ENCODE assay signal across 27 cellular contexts in the genomic region with DNA sequence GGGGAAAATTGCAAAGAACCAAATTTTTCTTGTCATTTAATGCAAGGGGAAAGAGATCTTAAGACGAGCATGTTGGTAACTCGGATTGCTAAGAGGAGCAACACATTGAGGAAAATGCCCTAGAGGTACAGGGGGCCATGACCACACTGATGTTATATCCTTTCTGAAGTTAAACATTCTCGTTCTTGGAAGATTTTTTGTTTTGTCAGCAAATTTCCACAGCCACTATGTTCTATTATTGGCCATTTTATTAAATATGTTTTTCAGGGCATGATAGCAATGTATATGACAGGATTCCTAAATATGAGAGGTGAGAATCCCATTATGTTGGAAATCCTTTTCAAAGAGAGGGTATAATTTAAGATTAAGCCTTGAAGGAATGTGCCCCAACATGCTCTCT.
DNase-seq lines count a peak whose midpoint lies in the region; ATAC-seq, FAIRE-seq and TF ChIP-seq lines count a peak whose summit lies in the region.
"Had no signal": no experiment of that assay in that cellular context is flagged by ENCODE, and none has a peak within 500 bp of the region (broad histone marks: within the 10 kb centered on the region; RNA-seq: fewer than 3 reads in every experiment).

No MANE protein-coding gene starts in this region.

- TF ChIP-seq EP300 in HepG2 (IDR thresholded peaks at IDR 0.05; ENCODE audit: low read depth in 2 of 2, low read length in 2 of 2): no peak
- no peak for TF ChIP-seq EP300 in HepG2 (CRISPR knock-in tag; IDR thresholded peaks at IDR 0.05; ENCODE audit: borderline replicate concordance)
- TF ChIP-seq EP300 in K562 (IDR thresholded peaks at IDR 0.05; ENCODE audit: low read length): no peak

- 0 out of 2 replicates have a peak, but pooled peaks cover 2% of the 10 kb centered on the region for H3K9me1 ChIP-seq in IMR-90 (ENCODE audit: insufficient read depth, low read length)
- H3K9me1 ChIP-seq in K562 (ENCODE audit: control insufficient read depth, insufficient read depth, low read length): no peaks in the 10 kb centered on the region

- no peaks in the 10 kb centered on the region for H3K79me1 ChIP-seq in IMR-90 (ENCODE audit: low read depth in 1 of 2, low read length in 2 of 2)

- no peaks in the 10 kb centered on the region for H3K36me3 ChIP-seq in HepG2 (replicated peaks in 1 of 2; ENCODE audit: control insufficient read depth in 1 of 2, insufficient read depth in 2 of 2, low read length in 2 of 2)
- no peaks in the 10 kb centered on the region for H3K36me3 ChIP-seq in right lobe of liver
- H3K36me3 ChIP-seq in IMR-90 (ENCODE audit: control insufficient read depth, insufficient read depth, low read length): no peaks in the 10 kb centered on the region
- H3K36me3 ChIP-seq in K562 (ENCODE audit: control insufficient read depth, insufficient read depth, low read length): no peaks in the 10 kb centered on the region
- H3K36me3 ChIP-seq in smooth muscle cell (ENCODE audit: low read depth): no peaks in the 10 kb centered on the region
- H3K36me3 ChIP-seq: BLaER1 treated with 17β-estradiol and CSF1 and Interleukin-3, amounts not matched to agents 10 nM and 100 nM had no signal

- no peaks in the 10 kb centered on the region for H3F3A ChIP-seq in smooth muscle cell (ENCODE audit: low read depth)

- H3K9me3 ChIP-seq in HepG2 (ENCODE audit: low read length): no peaks in the 10 kb centered on the region
- no peaks in the 10 kb centered on the region for H3K9me3 ChIP-seq in right lobe of liver
- no peaks in the 10 kb centered on the region for H3K9me3 ChIP-seq in IMR-90 (ENCODE audit: control insufficient read depth, insufficient read depth, low read length)
- H3K9me3 ChIP-seq in K562 (replicated peaks; ENCODE audit: control insufficient read depth, insufficient read depth, low read depth, low read length): no peaks in the 10 kb centered on the region
- no peaks in the 10 kb centered on the region for H3K9me3 ChIP-seq in smooth muscle cell (replicated peaks; ENCODE audit: low read depth)
- H3K9me3 ChIP-seq in CD4-positive, alpha-beta T cell (ENCODE audit: control insufficient read depth, low read length): no peaks in the 10 kb centered on the region
- H3K9me3 ChIP-seq: BLaER1 treated with 17β-estradiol and CSF1 and Interleukin-3, amounts not matched to agents 10 nM and 100 nM had no signal

- no peak overlapping the region for H4K91ac ChIP-seq in IMR-90 (ENCODE audit: insufficient read depth, low read depth, low read length)

- H3K27me3 ChIP-seq in HepG2 (ENCODE audit: control insufficient read depth in 1 of 2, insufficient read depth in 2 of 2, low read length in 2 of 2) (peaks cover 0 to 5% of the 10 kb centered on the region in 2 experiments; a peak in 1 of 5 replicates), right lobe of liver (no peaks in the 10 kb centered on the region), IMR-90 (ENCODE audit: control insufficient read depth, insufficient read depth, low read length) (no peaks in the 10 kb centered on the region), K562 (ENCODE audit: control insufficient read depth in 2 of 2, insufficient read depth in 2 of 2, low read length in 2 of 2) (no peaks in the 10 kb centered on the region), smooth muscle cell (ENCODE audit: low read depth) (no peaks in the 10 kb centered on the region)
- no peaks in the 10 kb centered on the region for H3K27me3 ChIP-seq in CD4-positive, alpha-beta T cell (ENCODE audit: control insufficient read depth, insufficient read depth, low read length)
- H3K27me3 ChIP-seq: BLaER1 treated with 17β-estradiol and CSF1 and Interleukin-3, amounts not matched to agents 10 nM and 100 nM had no signal

- WGBS in HepG2 (ENCODE audit: low lambda C conversion rate): 1% methylated on average over 3 of the region's 3 CpGs
- 61% methylated on average over 3 of the region's 3 CpGs for WGBS in right lobe of liver (ENCODE audit: insufficient coverage, low coverage, low lambda C conversion rate, missing lambda C conversion rate)
- 80% methylated on average over 1 of the region's 3 CpGs; no CpG with 5 or more reads in 1 of the 2 experiments for WGBS in IMR-90 (ENCODE audit: extremely low coverage in 2 of 2, insufficient read length in 1 of 2), 2 experiments
- 0% methylated on average over 3 of the region's 3 CpGs for WGBS in K562 (ENCODE audit: insufficient coverage, low coverage, missing lambda C conversion rate)
- 65% methylated on average over 3 of the region's 3 CpGs for WGBS in smooth muscle cell (ENCODE audit: low lambda C conversion rate)

- no peak overlapping the region for H4K5ac ChIP-seq in IMR-90 (ENCODE audit: low read depth, low read length)

- H3K4me1 Mint-ChIP-seq in CD4-positive, alpha-beta T cell (ENCODE audit: low read depth): no peaks in the 10 kb centered on the region
- H3K4me1 Mint-ChIP-seq: CD4-positive, alpha-beta memory T cell; CD8-positive, alpha-beta memory T cell had no signal

- H2BK15ac ChIP-seq in IMR-90 (ENCODE audit: low read depth, low read length): no peak overlapping the region

- H3K27ac ChIP-seq in HepG2 (ENCODE audit: extremely low read length, insufficient read depth, low read length) (no peak overlapping the region), right lobe of liver (no peak overlapping the region), IMR-90 (ENCODE audit: insufficient read depth, low read length) (no peak overlapping the region), K562 (ENCODE audit: extremely low read depth, low read depth, low read length) (no peak overlapping the region), smooth muscle cell (ENCODE audit: low read depth) (no peak overlapping the region)
- H3K27ac ChIP-seq in CD4-positive, alpha-beta T cell (ENCODE audit: low read depth, low read length): no peak overlapping the region
- H3K27ac ChIP-seq: BLaER1 treated with 17β-estradiol and CSF1 and Interleukin-3, amounts not matched to agents 10 nM and 100 nM; C4-2B had no signal

- H2BK120ac ChIP-seq in IMR-90 (ENCODE audit: low read depth, low read length): no peak overlapping the region

- POLR2A ChIA-PET in HepG2 (lab: Yijun Ruan, JAX): no interaction called here
- POLR2A ChIA-PET in IMR-90 (lab: Charles Lee; ENCODE audit: unreplicated experiment): no interaction called here
- POLR2A ChIA-PET in K562 (lab: Yijun Ruan, JAX): no interaction called here
- POLR2A ChIA-PET in CD4-positive, alpha-beta T cell (lab: Charles Lee): no interaction called here

- no peak overlapping the region for H2AK9ac ChIP-seq in IMR-90 (replicated peaks; ENCODE audit: low read depth, low read length, poor library complexity)

- TF ChIP-seq CTCF in HepG2 (CRISPR knock-in tag; IDR thresholded peaks at IDR 0.05) (no peak), right lobe of liver (IDR thresholded peaks at IDR 0.05) (no peak), IMR-90 (conservative IDR thresholded peaks at IDR 0.05; ENCODE audit: low read depth, low read length) (no peak), K562 (IDR thresholded peaks at IDR 0.05 in 2 of 3, conservative IDR thresholded peaks at IDR 0.05 in 1 of 3; ENCODE audit: insufficient read depth in 2 of 3, low read depth in 1 of 3, low read length in 3 of 3) (no peak), smooth muscle cell (IDR thresholded peaks at IDR 0.05; ENCODE audit: borderline replicate concordance, insufficient read depth, poor library complexity, severe bottlenecking) (no peak)
- no peak for TF ChIP-seq CTCF in CD4-positive, alpha-beta T cell (IDR thresholded peaks at IDR 0.05)

- H2BK5ac ChIP-seq in IMR-90 (ENCODE audit: low read depth, low read length, poor library complexity, severe bottlenecking): no peak overlapping the region

- H3K4me3 ChIP-seq in HepG2 (replicated peaks in 1 of 3; ENCODE audit: insufficient read depth in 1 of 3, low read depth in 2 of 3, low read length in 3 of 3) (no peak overlapping the region), right lobe of liver (no peak overlapping the region), IMR-90 (ENCODE audit: insufficient read depth, low read depth, low read length) (no peak overlapping the region), K562 (no peak overlapping the region), smooth muscle cell (no peak overlapping the region)
- H3K4me3 ChIP-seq: BLaER1 treated with 17β-estradiol and CSF1 and Interleukin-3, amounts not matched to agents 10 nM and 100 nM; GM12878 had no signal

- no peak for ATAC-seq in HepG2
- ATAC-seq in right lobe of liver: no peak
- no peak for ATAC-seq in IMR-90 (ENCODE audit: low read depth)
- no peak for ATAC-seq in K562
- no peak for ATAC-seq in HG02610 (IDR thresholded peaks at IDR 0.05; ENCODE audit: unreplicated experiment)
- no peak for ATAC-seq in HG03439 (IDR thresholded peaks at IDR 0.05; ENCODE audit: unreplicated experiment)
- ATAC-seq in CD4-positive, alpha-beta T cell (ENCODE audit: poor library complexity): no peak
- ATAC-seq: GM12878 had no signal

- H4K8ac ChIP-seq in IMR-90 (ENCODE audit: low read depth in 2 of 2, low read length in 2 of 2): no peak overlapping the region

- in situ Hi-C loops in HepG2 (cut with HindIII; ENCODE audit: extremely low pct_ligation_motif_present, low pct_unique_long_range_greater_than_20kb): no loop called here
- in situ Hi-C loops in IMR-90 (cut with MboI; ENCODE audit: low sequenced_read_pairs): loop anchor here (25.0 kb wide), 1 partner anchor 920 kb away; no protein-coding TSS in a partner anchor
- in situ Hi-C loops in K562 (cut with MboI): no loop called here

- H3K4me1 ChIP-seq in HepG2 (ENCODE audit: insufficient read depth, low read length) (no peaks in the 10 kb centered on the region), right lobe of liver (no peaks in the 10 kb centered on the region), IMR-90 (ENCODE audit: control insufficient read depth, insufficient read depth, low read length) (no peaks in the 10 kb centered on the region), K562 (replicated peaks in 1 of 2; ENCODE audit: control insufficient read depth in 2 of 2, insufficient read depth in 2 of 2, low read length in 2 of 2) (no peaks in the 10 kb centered on the region), smooth muscle cell (ENCODE audit: low read depth) (no peaks in the 10 kb centered on the region)
- H3K4me1 ChIP-seq: BLaER1 treated with 17β-estradiol and CSF1 and Interleukin-3, amounts not matched to agents 10 nM and 100 nM had no signal

- intact Hi-C loops in HepG2 (cut with micrococcal nuclease; ENCODE audit: unreplicated experiment) (no loop called here), right lobe of liver (cut with DNase I) (no loop called here), IMR-90 (cut with micrococcal nuclease) (no loop called here), K562 (cut with micrococcal nuclease) (no loop called here)
- intact Hi-C loops in CD4-positive, alpha-beta T cell (cut with DNase I, micrococcal nuclease): no loop called here

- no peak overlapping the region for H2AFZ ChIP-seq in HepG2 (ENCODE audit: low read length)
- no peak overlapping the region for H2AFZ ChIP-seq in IMR-90 (replicated peaks; ENCODE audit: low read length, poor library complexity)
- H2AFZ ChIP-seq in K562 (ENCODE audit: low read depth, low read length): no peak overlapping the region
- peak overlapping the region; percentile 68 for H2AFZ ChIP-seq in smooth muscle cell (ENCODE audit: low read depth)

- no peaks in the 10 kb centered on the region for H4K20me1 ChIP-seq in HepG2 (ENCODE audit: insufficient read depth, low read length)
- no peaks in the 10 kb centered on the region for H4K20me1 ChIP-seq in IMR-90 (ENCODE audit: insufficient read depth, low read length)
- H4K20me1 ChIP-seq in K562 (replicated peaks; ENCODE audit: control insufficient read depth, insufficient read depth, low read length): no peaks in the 10 kb centered on the region
- H4K20me1 ChIP-seq in smooth muscle cell (ENCODE audit: low read depth): no peaks in the 10 kb centered on the region
- H4K20me1 ChIP-seq: BLaER1 treated with 17β-estradiol and CSF1 and Interleukin-3, amounts not matched to agents 10 nM and 100 nM had no signal

- TF ChIP-seq POLR2A in HepG2 (IDR thresholded peaks at IDR 0.05; ENCODE audit: insufficient read depth in 1 of 2, low read depth in 2 of 2, low read length in 2 of 2) (no peak), right lobe of liver (IDR thresholded peaks at IDR 0.05) (no peak), IMR-90 (IDR thresholded peaks at IDR 0.05; ENCODE audit: low read depth, low read length) (no peak), K562 (conservative IDR thresholded peaks at IDR 0.05) (no peak)

- no peak overlapping the region for H3K23ac ChIP-seq in IMR-90 (ENCODE audit: low read depth, low read length)

- CTCF ChIA-PET in HepG2 (lab: Yijun Ruan, JAX; ENCODE audit: low intra/inter-chr PET ratio, low total read pairs): no interaction called here
- CTCF ChIA-PET in IMR-90 (lab: Yijun Ruan, JAX): no interaction called here
- CTCF ChIA-PET in K562 (lab: Yijun Ruan, JAX; ENCODE audit: low intra/inter-chr PET ratio): no interaction called here
- CTCF ChIA-PET in CD4-positive, alpha-beta T cell (lab: Charles Lee): no interaction called here

- FAIRE-seq in HepG2 (lab: Jason Lieb, UNC) (no peak), K562 (lab: Jason Lieb, UNC) (no peak)
- FAIRE-seq: A204.1, GM12878, GM12892, GM18507 had no signal

- no peak overlapping the region for H3K27ac Mint-ChIP-seq in CD4-positive, alpha-beta T cell
- H3K27ac Mint-ChIP-seq: B cell; CD4-positive, alpha-beta memory T cell had no signal

- H3K79me2 ChIP-seq in HepG2 (ENCODE audit: insufficient read depth, low read length) (no peaks in the 10 kb centered on the region), K562 (ENCODE audit: control insufficient read depth, insufficient read depth, low read length) (no peaks in the 10 kb centered on the region), smooth muscle cell (ENCODE audit: low read depth) (no peaks in the 10 kb centered on the region)

- DNase-seq in HepG2 (ENCODE audit: low spot score): no peak
- no peak for DNase-seq in right lobe of liver
- DNase-seq in IMR-90: no peak
- DNase-seq in K562 (ENCODE audit: extremely low read depth in 1 of 4, low spot score in 3 of 4): no peak
- DNase-seq in smooth muscle cell (lab: John Stamatoyannopoulos, UW; ENCODE audit: unreplicated experiment): no peak
- DNase-seq in CD4-positive, alpha-beta T cell: no peak
- DNase-seq: 8988T; AML-193; CD4-positive, alpha-beta memory T cell; CD8-positive, alpha-beta memory T cell; COR-L47; DMS 273 treated with DMSO at 0.1 percent for 48 hours; DMS153; DMS53; DMS79; DND-41; EL; GDM1 had no signal

- H3K4ac ChIP-seq in IMR-90 (ENCODE audit: low read depth, low read length): no peak overlapping the region

- BruUV-seq in HepG2 (replicated peaks; lab: Mats Ljungman, UMichigan) (no TSS peak), IMR-90 (replicated peaks; lab: Mats Ljungman, UMichigan) (no TSS peak), K562 (replicated peaks; lab: Mats Ljungman, UMichigan) (no TSS peak)

- no peak overlapping the region for H3K56ac ChIP-seq in IMR-90 (ENCODE audit: extremely low read depth, insufficient read depth, low read length)

- H2BK20ac ChIP-seq in IMR-90 (ENCODE audit: low read depth, low read length): no peak overlapping the region

- no peaks in the 10 kb centered on the region for H3K36me3 Mint-ChIP-seq in CD4-positive, alpha-beta T cell (ENCODE audit: low read depth)
- H3K36me3 Mint-ChIP-seq: CD4-positive, alpha-beta memory T cell; CD8-positive, alpha-beta memory T cell had no signal

- dilution Hi-C loops in IMR-90 (cut with HindIII; ENCODE audit: low sequenced_read_pairs, unreplicated experiment): no loop called here

- H3K18ac ChIP-seq in IMR-90 (ENCODE audit: low read depth, low read length): no peak overlapping the region

- H2AK5ac ChIP-seq in IMR-90 (ENCODE audit: low read depth, low read length): no peak overlapping the region

- H3K27me3 Mint-ChIP-seq in CD4-positive, alpha-beta T cell: peaks cover 5% of the 10 kb centered on the region

- H3K4me2 ChIP-seq in HepG2 (ENCODE audit: low read depth, low read length) (no peak overlapping the region), IMR-90 (ENCODE audit: low read depth, low read length) (no peak overlapping the region), K562 (ENCODE audit: insufficient read depth, low read length) (no peak overlapping the region), smooth muscle cell (no peak overlapping the region)
- H3K4me2 ChIP-seq: BLaER1 treated with 17β-estradiol and CSF1 and Interleukin-3, amounts not matched to agents 10 nM and 100 nM had no signal

- H3K14ac ChIP-seq in IMR-90 (replicated peaks; ENCODE audit: low read depth, low read length): no peak overlapping the region

- no peaks in the 10 kb centered on the region for H3K9me3 Mint-ChIP-seq in CD4-positive, alpha-beta T cell
- H3K9me3 Mint-ChIP-seq: CD4-positive, alpha-beta memory T cell; CD8-positive, alpha-beta memory T cell had no signal

- H3K4me3 Mint-ChIP-seq in CD4-positive, alpha-beta T cell: no peak overlapping the region
- H3K4me3 Mint-ChIP-seq: B cell; CD4-positive, alpha-beta memory T cell; CD8-positive, alpha-beta memory T cell had no signal

- H3K9ac ChIP-seq in HepG2 (ENCODE audit: insufficient read depth, low read depth, low read length) (no peak overlapping the region), IMR-90 (ENCODE audit: low read depth, low read length) (no peak overlapping the region), K562 (ENCODE audit: insufficient read depth in 1 of 2, low read depth in 2 of 2, low read length in 2 of 2) (no peak overlapping the region), smooth muscle cell (ENCODE audit: low read depth) (no peak overlapping the region)
- H3K9ac ChIP-seq: BLaER1 treated with 17β-estradiol and CSF1 and Interleukin-3, amounts not matched to agents 10 nM and 100 nM had no signal

- TF ChIP-seq RAD21 in HepG2 (CRISPR knock-in tag; IDR thresholded peaks at IDR 0.05): no peak
- TF ChIP-seq RAD21 in IMR-90 (IDR thresholded peaks at IDR 0.05; ENCODE audit: low read length): no peak
- TF ChIP-seq RAD21 in K562 (CRISPR knock-in tag; conservative IDR thresholded peaks at IDR 0.05 in 1 of 2, IDR thresholded peaks at IDR 0.05 in 1 of 2): no peak
